Comparison of ENCODE assay signal across 1 cellular context in genomic region chr3:136861890-136862610, GRCh38.
TF ChIP-seq lines count a peak whose summit lies in the region.

Gene NCK1, plus strand, starts transcription at chr3:136862208. Its CDS starts 65,794 bp downstream, at chr3:136928002.

TF ChIP-seq in HepG2, 621 proteins besides CTCF, POLR2A, EP300 and RAD21 (continued from another document and continues in another):
- TF ChIP-seq BCLAF1 (IDR thresholded peaks at IDR 0.05) (no peak), HMGXB3 (CRISPR knock-in tag; IDR thresholded peaks at IDR 0.05; ENCODE audit: borderline replicate concordance) (peak; percentile 95), SALL2 (CRISPR knock-in tag; IDR thresholded peaks at IDR 0.05) (peak; percentile 85; the same call in 1 of the 2 replicates), ZSCAN31 (CRISPR knock-in tag; IDR thresholded peaks at IDR 0.05; ENCODE audit: low read depth) (peak; percentile 53; the same call in 1 of the 2 replicates), MAFG (CRISPR knock-in tag; IDR thresholded peaks at IDR 0.05) (no peak), HNRNPH1 (optimal IDR thresholded peaks at IDR 0.05; ENCODE audit: low read depth, low read length) (no peak), CHD2 (IDR thresholded peaks at IDR 0.05; ENCODE audit: low read depth, low read length) (no peak; the same call in none of the 2 replicates), ZNF138 (CRISPR knock-in tag; IDR thresholded peaks at IDR 0.05; ENCODE audit: low read depth) (peak; percentile 92), NRL (CRISPR knock-in tag; IDR thresholded peaks at IDR 0.05; ENCODE audit: borderline replicate concordance) (peak; percentile 87), CAMTA2 (CRISPR knock-in tag; IDR thresholded peaks at IDR 0.05; ENCODE audit: borderline replicate concordance) (peak; percentile 85), ZNF281 (CRISPR knock-in tag; IDR thresholded peaks at IDR 0.05; ENCODE audit: borderline replicate concordance) (peak; percentile 47; the same call in 1 of the 2 replicates), THAP8 (CRISPR knock-in tag; IDR thresholded peaks at IDR 0.05; ENCODE audit: borderline replicate concordance) (0 out of 2 replicates have a peak, but pooled peaks have one; percentile 1), ATF5 (CRISPR knock-in tag; IDR thresholded peaks at IDR 0.05; ENCODE audit: low read depth) (no peak), ARID2 (CRISPR knock-in tag; IDR thresholded peaks at IDR 0.05; ENCODE audit: borderline replicate concordance) (0 out of 2 replicates have a peak, but pooled peaks have one; percentile 81), ZNF550 (CRISPR knock-in tag; IDR thresholded peaks at IDR 0.05; ENCODE audit: borderline replicate concordance) (no peak), NR1H2 (CRISPR knock-in tag; IDR thresholded peaks at IDR 0.05; ENCODE audit: borderline replicate concordance, low read depth) (no peak), ZNF124 (CRISPR knock-in tag; IDR thresholded peaks at IDR 0.05) (0 out of 2 replicates have a peak, but pooled peaks have one; percentile 32), ZNF543 (CRISPR knock-in tag; IDR thresholded peaks at IDR 0.05) (peak; percentile 88), ZBTB26 (CRISPR knock-in tag; IDR thresholded peaks at IDR 0.05; ENCODE audit: borderline replicate concordance) (peak; percentile 39; the same call in 1 of the 2 replicates), FOXO4 (CRISPR knock-in tag; conservative IDR thresholded peaks at IDR 0.05) (no peak), TFE3 (CRISPR knock-in tag; IDR thresholded peaks at IDR 0.05) (peak; percentile 75; the same call in 1 of the 2 replicates), STAT6 (CRISPR knock-in tag; IDR thresholded peaks at IDR 0.05; ENCODE audit: borderline replicate concordance) (no peak; the same call in 1 of the 2 replicates), SIX1 (CRISPR knock-in tag; IDR thresholded peaks at IDR 0.05; ENCODE audit: borderline replicate concordance) (no peak), CCDC6 (CRISPR knock-in tag; IDR thresholded peaks at IDR 0.05) (peak; percentile 97), ZNF883 (CRISPR knock-in tag; IDR thresholded peaks at IDR 0.05; ENCODE audit: not compliant biosample characterization) (peak; percentile 95), ZNF101 (CRISPR knock-in tag; IDR thresholded peaks at IDR 0.05; ENCODE audit: borderline replicate concordance, low read depth) (peak; percentile 71; the same call in 1 of the 2 replicates), ZUFSP (CRISPR knock-in tag; IDR thresholded peaks at IDR 0.05; ENCODE audit: borderline replicate concordance) (no peak), TRIM22 (IDR thresholded peaks at IDR 0.05) (no peak), ZNF580 (CRISPR knock-in tag; IDR thresholded peaks at IDR 0.05; ENCODE audit: borderline replicate concordance, low read depth) (peak; percentile 86)
